In genomic region chr2:130342020-130342532, GRCh38 we compare ENCODE assay signal across 8 cellular contexts. TPM values are rescaled to one million over a fixed set of nuclear protein-coding genes. Genes with fewer than 3 reads are reported as not detected.
DNase-seq lines count a peak whose midpoint lies in the region; ATAC-seq, FAIRE-seq and TF ChIP-seq lines count a peak whose summit lies in the region.

No MANE protein-coding gene starts in this region.

- no peak for FAIRE-seq in pancreas (lab: Jason Lieb, UNC)

- DNase-seq in GM12864 (ENCODE audit: low read depth) (peak; percentile 88), NCI-H1105 treated with DMSO at 0.1 percent for 48 hours (lab: John Stamatoyannopoulos, UW) (peak; percentile 91), SKM-1 treated with dmso at 0.1 percent for 144 hours (lab: John Stamatoyannopoulos, UW; ENCODE audit: unreplicated experiment) (peak; percentile 95), Right ventricle myocardium inferior (ENCODE audit: missing footprints) (peak; percentile 93), pancreas (peak; percentile 83 to 94 (median 90)), tibial artery (peak; percentile 93 to 95)
- peak; percentile 81 for DNase-seq in activated naive CD8-positive, alpha-beta T cell treated with anti-CD3 and anti-CD28 coated beads, Interleukin-2, amount 10 ng/mL, durations not matched to agents 7 days and 5 days

- WGBS in pancreas, 2 donors = 0 to 1% methylated on average over 22 to 24 of the region's 24 CpGs

- H3K9me3 ChIP-seq in pancreas = no peaks in the 10 kb centered on the region
- no peaks in the 10 kb centered on the region for H3K9me3 ChIP-seq in tibial artery

- H3K27me3 ChIP-seq in pancreas (no peaks in the 10 kb centered on the region), tibial artery (no peaks in the 10 kb centered on the region)

- POLR2A ChIA-PET in activated naive CD8-positive, alpha-beta T cell treated with anti-CD3 and anti-CD28 coated beads, Interleukin-2, amount 10 ng/mL, durations not matched to agents 7 days and 5 days (lab: Charles Lee) = interaction anchor here (1.0 to 3.9 kb wide), 12 partner anchors 9 to 699 kb away, joined by 3 to 42 read pairs (median 10); partner anchors contain the start of genes MZT2B, PTPN18 and SMPD4

- peak overlapping the region; percentile 99 for H3K4me3 Mint-ChIP-seq in activated naive CD8-positive, alpha-beta T cell treated with anti-CD3 and anti-CD28 coated beads, Interleukin-2, amount 10 ng/mL, durations not matched to agents 7 days and 5 days

- H3K4me3 ChIP-seq in GM12864 (ENCODE audit: low read depth, low read length) (peak overlapping the region; percentile 67), pancreas (peak overlapping the region; percentile 59 to 85 (median 72)), tibial artery (peak overlapping the region; percentile 77 to 86)

- H3K27ac Mint-ChIP-seq in activated naive CD8-positive, alpha-beta T cell treated with anti-CD3 and anti-CD28 coated beads, Interleukin-2, amount 10 ng/mL, durations not matched to agents 7 days and 5 days = peak overlapping the region; percentile 98

- H3K27ac ChIP-seq in pancreas (peak overlapping the region; percentile 66 to 88 (median 72)), tibial artery (peak overlapping the region; percentile 84 to 88)

- TF ChIP-seq CTCF in GM12864 (IDR thresholded peaks at IDR 0.05; ENCODE audit: low read depth, low read length, missing control alignments) = no peak
- TF ChIP-seq CTCF in pancreas (IDR thresholded peaks at IDR 0.05) = no peak
- TF ChIP-seq CTCF in tibial artery (IDR thresholded peaks at IDR 0.05) = no peak

- H3K27me3 Mint-ChIP-seq in activated naive CD8-positive, alpha-beta T cell treated with anti-CD3 and anti-CD28 coated beads, Interleukin-2, amount 10 ng/mL, durations not matched to agents 7 days and 5 days = no peaks in the 10 kb centered on the region

- peak; percentile 73 for ATAC-seq in HG02678 (IDR thresholded peaks at IDR 0.05; ENCODE audit: unreplicated experiment)
- ATAC-seq in activated naive CD8-positive, alpha-beta T cell treated with anti-CD3 and anti-CD28 coated beads, Interleukin-2, amount 10 ng/mL, durations not matched to agents 7 days and 5 days (ENCODE audit: low read depth) = peak; percentile 71
- ATAC-seq in Right ventricle myocardium inferior = peak; percentile 90
- peak; percentile 82 to 91 (median 86) for ATAC-seq in pancreas

- H3K36me3 Mint-ChIP-seq in activated naive CD8-positive, alpha-beta T cell treated with anti-CD3 and anti-CD28 coated beads, Interleukin-2, amount 10 ng/mL, durations not matched to agents 7 days and 5 days = peaks cover 34% of the 10 kb centered on the region

- intact Hi-C loops in Right ventricle myocardium inferior (cut with DNase I) = loop anchor here (1.0 to 5.0 kb wide), 4 partner anchors 13 to 160 kb away; partner anchors contain the start of genes MZT2B and SMPD4
- intact Hi-C loops in pancreas (cut with DNase I) = no loop called here
- intact Hi-C loops in tibial artery (cut with DNase I; ENCODE audit: low total_unique reads) = loop anchor here (5.0 kb wide), 1 partner anchor 160 kb away; the partner anchor contains the start of genes MZT2B and SMPD4

- peaks cover 14% of the 10 kb centered on the region for H3K4me1 Mint-ChIP-seq in activated naive CD8-positive, alpha-beta T cell treated with anti-CD3 and anti-CD28 coated beads, Interleukin-2, amount 10 ng/mL, durations not matched to agents 7 days and 5 days

- peaks cover 0 to 38% (median 25%) of the 10 kb centered on the region in 3 donors for H3K36me3 ChIP-seq in pancreas
- H3K36me3 ChIP-seq in tibial artery = peaks cover 39 to 54% (median 46%) of the 10 kb centered on the region in 3 donors

- H3K4me1 ChIP-seq in pancreas = peaks cover 0 to 10% (median 0%) of the 10 kb centered on the region in 3 donors
- peaks cover 0 to 23% (median 15%) of the 10 kb centered on the region in 4 donors for H3K4me1 ChIP-seq in tibial artery

- H3K9me3 Mint-ChIP-seq in activated naive CD8-positive, alpha-beta T cell treated with anti-CD3 and anti-CD28 coated beads, Interleukin-2, amount 10 ng/mL, durations not matched to agents 7 days and 5 days = no peaks in the 10 kb centered on the region

RNA-seq across cellular contexts. Expression of gene IMP4, which starts 0.6 kb away (rescaled TPM):
- total RNA-seq in activated naive CD8-positive, alpha-beta T cell treated with anti-CD3 and anti-CD28 coated beads, Interleukin-2, amount 10 ng/mL, durations not matched to agents 7 days and 5 days = 10 to 100 TPM; 64.9 to 65.8 TPM
- total RNA-seq in Right ventricle myocardium inferior (63.7 TPM), pancreas (10 to 100 TPM; 46.8 to 75.7 (median 54.7) TPM)
- polyA plus RNA-seq in pancreas = 10 to 100 TPM; 83.6 to 84.7 TPM

RNA-seq across cellular contexts. Expression of gene PTPN18, which starts 13.8 kb away (rescaled TPM):
- total RNA-seq in activated naive CD8-positive, alpha-beta T cell treated with anti-CD3 and anti-CD28 coated beads, Interleukin-2, amount 10 ng/mL, durations not matched to agents 7 days and 5 days = 10 to 100 TPM; 57.7 to 64.5 TPM
- total RNA-seq in Right ventricle myocardium inferior (16.9 TPM), pancreas (10 to 100 TPM; 37.0 to 60.8 (median 40.9) TPM)
- polyA plus RNA-seq in pancreas = 10 to 100 TPM; 65.7 to 87.0 TPM

Comparison
In these comparisons a context has a peak if more than half of its experiments do, and no peak if none do; other contexts are left out.
1. Peak in every context shown above with its lines: DNase-seq, ATAC-seq, H3K4me3 ChIP-seq and H3K27ac ChIP-seq.
2. intact Hi-C loops: an anchor here in Right ventricle myocardium inferior (1.0 to 5.0 kb wide) and tibial artery (5.0 kb wide); none called in pancreas.